19 cellular contexts compared by ENCODE assay signal in genomic region chr3:191327526-191327925, GRCh38. TPM values are rescaled to one million over a fixed set of nuclear protein-coding genes. Genes with fewer than 3 reads are reported as not detected.
"Had no signal": no experiment of that assay in that cellular context is flagged by ENCODE, and none has a peak within 500 bp of the region (broad histone marks: within the 10 kb centered on the region; RNA-seq: fewer than 3 reads in every experiment).

No MANE protein-coding gene starts in this region.

- H3K4me3 Mint-ChIP-seq: activated CD4-positive, alpha-beta memory T cell treated with anti-CD3 and anti-CD28 coated beads for 36 hours; activated CD4-positive, alpha-beta T cell treated with anti-CD3 and anti-CD28 coated beads for 36 hours; natural killer cell treated with Interleukin-12 subunit alpha and Interleukin-12 subunit beta and Interleukin-15 and Interleukin-18, amount 100 ng/mL, for 72 hours had no signal

- H3K36me3 ChIP-seq: adrenal gland, breast epithelium, gastrocnemius medialis, heart right ventricle, thyroid gland had no signal

- H3K27ac Mint-ChIP-seq: activated CD4-positive, alpha-beta memory T cell treated with anti-CD3 and anti-CD28 coated beads for 36 hours; activated naive CD4-positive, alpha-beta T cell treated with anti-CD3 and anti-CD28 coated beads, Interleukin-2, amount 50 U/mL, for 72 hours had no signal

- H3K4me1 ChIP-seq: breast epithelium had no signal

- H3K9me3 ChIP-seq: adrenal gland, breast epithelium, gastrocnemius medialis, heart right ventricle, thyroid gland had no signal

- H3K27ac ChIP-seq: thyroid gland had no signal

- H3K4me3 ChIP-seq: adrenal gland, breast epithelium, coronary artery, gastrocnemius medialis, heart right ventricle, thyroid gland had no signal

- H3K9me3 Mint-ChIP-seq: activated CD4-positive, alpha-beta memory T cell treated with anti-CD3 and anti-CD28 coated beads for 36 hours; activated T-helper 1 cell treated with anti-CD3 and anti-CD28 coated beads, Interleukin-12 subunit alpha, Interleukin-12 subunit beta, Interleukin-2, Interleukin-4 antibody, amounts not matched to agents 30 ng/mL and 10 ng/mL and 1 ng/mL, durations not matched to agents 14 hours and 24 hours and 36 hours; natural killer cell treated with Interleukin-12 subunit alpha and Interleukin-12 subunit beta and Interleukin-15 and Interleukin-18, amount 100 ng/mL, for 72 hours; T-helper 2 cell treated with Interferon-gamma antibody and Interleukin-4, amounts not matched to agents 5 μg/mL and 100 μg/mL, for 36 hours had no signal

- H3K36me3 Mint-ChIP-seq: activated CD4-positive, alpha-beta memory T cell treated with anti-CD3 and anti-CD28 coated beads for 36 hours; natural killer cell treated with Interleukin-12 subunit alpha and Interleukin-12 subunit beta and Interleukin-15 and Interleukin-18, amount 100 ng/mL, for 72 hours had no signal

- ATAC-seq: activated CD4-positive, alpha-beta T cell treated with anti-CD3 and anti-CD28 coated beads for 36 hours; activated naive CD4-positive, alpha-beta T cell treated with anti-CD3 and anti-CD28 coated beads, Interleukin-2, amount 50 U/mL, for 72 hours; esophagus mucosa; gastrocnemius medialis; heart right ventricle; left ventricle myocardium superior; natural killer cell treated with Interleukin-12 subunit alpha and Interleukin-12 subunit beta and Interleukin-15 and Interleukin-18, amount 100 ng/mL, for 72 hours; sciatic nerve had no signal

- DNase-seq: activated CD4-positive, alpha-beta memory T cell treated with anti-CD3 and anti-CD28 coated beads for 36 hours; activated CD4-positive, alpha-beta T cell treated with anti-CD3 and anti-CD28 coated beads for 36 hours; activated gamma-delta T cell treated with Interleukin-2 at 50 U/mL for 16 hours; activated T-cell treated with anti-CD3 and anti-CD28 coated beads for 4 hours; adrenal gland; gastrocnemius medialis; heart right ventricle; kidney glomerular epithelial cell; left ventricle myocardium superior; stimulated activated naive CD4-positive, alpha-beta T cell; thyroid gland had no signal

- H3K27me3 ChIP-seq: adrenal gland, breast epithelium, gastrocnemius medialis, heart right ventricle, thyroid gland had no signal

RNA-seq across cellular contexts. Expression of gene UTS2B, which starts 2.8 kb away (rescaled TPM):
- total RNA-seq: activated CD4-positive, alpha-beta memory T cell treated with anti-CD3 and anti-CD28 coated beads for 36 hours; activated CD4-positive, alpha-beta T cell treated with anti-CD3 and anti-CD28 coated beads for 36 hours; activated naive CD4-positive, alpha-beta T cell treated with anti-CD3 and anti-CD28 coated beads, Interleukin-2, amount 50 U/mL, for 72 hours; activated T-helper 1 cell treated with anti-CD3 and anti-CD28 coated beads, Interleukin-12 subunit alpha, Interleukin-12 subunit beta, Interleukin-2, Interleukin-4 antibody, amounts not matched to agents 30 ng/mL and 10 ng/mL and 1 ng/mL, durations not matched to agents 14 hours and 24 hours and 36 hours; esophagus mucosa; gastrocnemius medialis; natural killer cell treated with Interleukin-12 subunit alpha and Interleukin-12 subunit beta and Interleukin-15 and Interleukin-18, amount 100 ng/mL, for 72 hours had no signal
